In the genomic region with DNA sequence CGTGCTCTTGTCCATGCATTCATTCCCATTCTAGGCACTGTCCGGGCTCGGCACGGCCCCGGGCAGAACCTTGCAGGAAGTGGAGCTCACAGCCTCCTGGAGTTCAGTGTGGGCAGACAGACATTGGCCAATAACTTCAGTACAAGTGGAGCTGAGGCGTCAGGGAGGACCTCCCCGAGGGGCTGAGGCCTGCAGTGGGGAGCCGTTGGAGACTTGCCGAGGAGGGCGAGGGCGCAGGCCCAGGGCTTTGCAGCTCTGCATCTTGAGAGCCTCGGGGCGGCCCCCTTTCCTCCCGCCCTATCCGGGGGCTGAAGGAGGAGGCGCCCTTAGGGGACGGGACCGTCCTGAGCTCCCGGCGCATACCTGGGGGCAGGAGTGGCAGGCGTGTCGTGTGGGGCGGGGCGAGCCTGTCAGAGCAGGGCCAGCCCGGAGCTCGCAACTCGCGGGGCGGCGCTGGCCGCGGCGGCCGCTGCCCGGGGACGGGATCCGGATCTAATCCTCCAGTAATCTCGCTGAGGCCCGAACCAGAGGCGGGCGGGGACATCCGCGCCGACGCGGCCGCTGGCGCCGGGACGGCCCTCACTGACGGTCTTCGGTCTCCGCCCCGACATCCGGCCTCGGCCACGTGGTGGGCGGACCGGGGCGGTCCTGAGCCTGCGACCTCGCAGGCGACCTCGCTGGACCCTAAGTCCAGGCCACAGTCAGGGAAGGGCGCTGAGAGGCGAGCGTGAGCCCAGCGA, we compare ENCODE assay signal across 1 cellular context.
TF ChIP-seq lines count a peak whose summit lies in the region.

Gene ACY1, plus strand, starts transcription at position 698 of the 740 bp plus-strand sequence. CDS start 530 bp downstream, outside the sequence.

TF ChIP-seq in WTC11, 78 proteins besides CTCF, POLR2A, EP300 and RAD21 (continued from another document and continues in another):
- TF ChIP-seq, protein P1, sequence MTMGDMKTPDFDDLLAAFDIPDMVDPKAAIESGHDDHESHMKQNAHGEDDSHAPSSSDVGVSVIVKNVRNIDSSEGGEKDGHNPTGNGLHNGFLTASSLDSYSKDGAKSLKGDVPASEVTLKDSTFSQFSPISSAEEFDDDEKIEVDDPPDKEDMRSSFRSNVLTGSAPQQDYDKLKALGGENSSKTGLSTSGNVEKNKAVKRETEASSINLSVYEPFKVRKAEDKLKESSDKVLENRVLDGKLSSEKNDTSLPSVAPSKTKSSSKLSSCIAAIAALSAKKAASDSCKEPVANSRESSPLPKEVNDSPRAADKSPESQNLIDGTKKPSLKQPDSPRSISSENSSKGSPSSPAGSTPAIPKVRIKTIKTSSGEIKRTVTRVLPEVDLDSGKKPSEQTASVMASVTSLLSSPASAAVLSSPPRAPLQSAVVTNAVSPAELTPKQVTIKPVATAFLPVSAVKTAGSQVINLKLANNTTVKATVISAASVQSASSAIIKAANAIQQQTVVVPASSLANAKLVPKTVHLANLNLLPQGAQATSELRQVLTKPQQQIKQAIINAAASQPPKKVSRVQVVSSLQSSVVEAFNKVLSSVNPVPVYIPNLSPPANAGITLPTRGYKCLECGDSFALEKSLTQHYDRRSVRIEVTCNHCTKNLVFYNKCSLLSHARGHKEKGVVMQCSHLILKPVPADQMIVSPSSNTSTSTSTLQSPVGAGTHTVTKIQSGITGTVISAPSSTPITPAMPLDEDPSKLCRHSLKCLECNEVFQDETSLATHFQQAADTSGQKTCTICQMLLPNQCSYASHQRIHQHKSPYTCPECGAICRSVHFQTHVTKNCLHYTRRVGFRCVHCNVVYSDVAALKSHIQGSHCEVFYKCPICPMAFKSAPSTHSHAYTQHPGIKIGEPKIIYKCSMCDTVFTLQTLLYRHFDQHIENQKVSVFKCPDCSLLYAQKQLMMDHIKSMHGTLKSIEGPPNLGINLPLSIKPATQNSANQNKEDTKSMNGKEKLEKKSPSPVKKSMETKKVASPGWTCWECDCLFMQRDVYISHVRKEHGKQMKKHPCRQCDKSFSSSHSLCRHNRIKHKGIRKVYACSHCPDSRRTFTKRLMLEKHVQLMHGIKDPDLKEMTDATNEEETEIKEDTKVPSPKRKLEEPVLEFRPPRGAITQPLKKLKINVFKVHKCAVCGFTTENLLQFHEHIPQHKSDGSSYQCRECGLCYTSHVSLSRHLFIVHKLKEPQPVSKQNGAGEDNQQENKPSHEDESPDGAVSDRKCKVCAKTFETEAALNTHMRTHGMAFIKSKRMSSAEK (CRISPR knock-in tag; IDR thresholded peaks at IDR 0.05; ENCODE audit: borderline replicate concordance), result no peak
- no peak for TF ChIP-seq CBFB (CRISPR knock-in tag; IDR thresholded peaks at IDR 0.05; ENCODE audit: low read depth)
- TF ChIP-seq HMGA2 (CRISPR knock-in tag; IDR thresholded peaks at IDR 0.05), result no peak
- no peak for TF ChIP-seq SMAD4 (CRISPR knock-in tag; IDR thresholded peaks at IDR 0.05)
- no peak for TF ChIP-seq NR2C2 (CRISPR knock-in tag; IDR thresholded peaks at IDR 0.05)
- TF ChIP-seq ESRRA (CRISPR knock-in tag; IDR thresholded peaks at IDR 0.05; ENCODE audit: borderline replicate concordance), result no peak
- TF ChIP-seq ZNF263 (CRISPR knock-in tag; IDR thresholded peaks at IDR 0.05; ENCODE audit: low read depth), result no peak
- peak; percentile 91 for TF ChIP-seq TEAD1 (CRISPR knock-in tag; IDR thresholded peaks at IDR 0.05)
- no peak for TF ChIP-seq NFATC4 (CRISPR knock-in tag; IDR thresholded peaks at IDR 0.05)
- TF ChIP-seq PRDM15 (CRISPR knock-in tag; IDR thresholded peaks at IDR 0.05), result no peak
- TF ChIP-seq GABPB1 (CRISPR knock-in tag; IDR thresholded peaks at IDR 0.05), result peak; percentile 68; the same call in 1 of the 2 replicates
- TF ChIP-seq JAZF1 (CRISPR knock-in tag; IDR thresholded peaks at IDR 0.05), result no peak
- no peak for TF ChIP-seq ERG (CRISPR knock-in tag; IDR thresholded peaks at IDR 0.05)
- no peak for TF ChIP-seq CDX4 (CRISPR knock-in tag; IDR thresholded peaks at IDR 0.05; ENCODE audit: borderline replicate concordance)
- TF ChIP-seq SOX15 (CRISPR knock-in tag; IDR thresholded peaks at IDR 0.05), result no peak
- no peak for TF ChIP-seq NR1H2 (CRISPR knock-in tag; IDR thresholded peaks at IDR 0.05)
- no peak for TF ChIP-seq FOXJ3 (CRISPR knock-in tag; IDR thresholded peaks at IDR 0.05; ENCODE audit: borderline replicate concordance)
- TF ChIP-seq STAT6 (CRISPR knock-in tag; conservative IDR thresholded peaks at IDR 0.05; ENCODE audit: low read depth), result no peak
- TF ChIP-seq ZNF425 (CRISPR knock-in tag; conservative IDR thresholded peaks at IDR 0.05), result no peak
- TF ChIP-seq AFF4 (CRISPR knock-in tag; IDR thresholded peaks at IDR 0.05; ENCODE audit: borderline replicate concordance), result no peak
- no peak for TF ChIP-seq NFYB (CRISPR knock-in tag; conservative IDR thresholded peaks at IDR 0.05; ENCODE audit: low read depth)
- TF ChIP-seq, protein P2, sequence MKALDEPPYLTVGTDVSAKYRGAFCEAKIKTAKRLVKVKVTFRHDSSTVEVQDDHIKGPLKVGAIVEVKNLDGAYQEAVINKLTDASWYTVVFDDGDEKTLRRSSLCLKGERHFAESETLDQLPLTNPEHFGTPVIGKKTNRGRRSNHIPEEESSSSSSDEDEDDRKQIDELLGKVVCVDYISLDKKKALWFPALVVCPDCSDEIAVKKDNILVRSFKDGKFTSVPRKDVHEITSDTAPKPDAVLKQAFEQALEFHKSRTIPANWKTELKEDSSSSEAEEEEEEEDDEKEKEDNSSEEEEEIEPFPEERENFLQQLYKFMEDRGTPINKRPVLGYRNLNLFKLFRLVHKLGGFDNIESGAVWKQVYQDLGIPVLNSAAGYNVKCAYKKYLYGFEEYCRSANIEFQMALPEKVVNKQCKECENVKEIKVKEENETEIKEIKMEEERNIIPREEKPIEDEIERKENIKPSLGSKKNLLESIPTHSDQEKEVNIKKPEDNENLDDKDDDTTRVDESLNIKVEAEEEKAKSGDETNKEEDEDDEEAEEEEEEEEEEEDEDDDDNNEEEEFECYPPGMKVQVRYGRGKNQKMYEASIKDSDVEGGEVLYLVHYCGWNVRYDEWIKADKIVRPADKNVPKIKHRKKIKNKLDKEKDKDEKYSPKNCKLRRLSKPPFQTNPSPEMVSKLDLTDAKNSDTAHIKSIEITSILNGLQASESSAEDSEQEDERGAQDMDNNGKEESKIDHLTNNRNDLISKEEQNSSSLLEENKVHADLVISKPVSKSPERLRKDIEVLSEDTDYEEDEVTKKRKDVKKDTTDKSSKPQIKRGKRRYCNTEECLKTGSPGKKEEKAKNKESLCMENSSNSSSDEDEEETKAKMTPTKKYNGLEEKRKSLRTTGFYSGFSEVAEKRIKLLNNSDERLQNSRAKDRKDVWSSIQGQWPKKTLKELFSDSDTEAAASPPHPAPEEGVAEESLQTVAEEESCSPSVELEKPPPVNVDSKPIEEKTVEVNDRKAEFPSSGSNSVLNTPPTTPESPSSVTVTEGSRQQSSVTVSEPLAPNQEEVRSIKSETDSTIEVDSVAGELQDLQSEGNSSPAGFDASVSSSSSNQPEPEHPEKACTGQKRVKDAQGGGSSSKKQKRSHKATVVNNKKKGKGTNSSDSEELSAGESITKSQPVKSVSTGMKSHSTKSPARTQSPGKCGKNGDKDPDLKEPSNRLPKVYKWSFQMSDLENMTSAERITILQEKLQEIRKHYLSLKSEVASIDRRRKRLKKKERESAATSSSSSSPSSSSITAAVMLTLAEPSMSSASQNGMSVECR (CRISPR knock-in tag; IDR thresholded peaks at IDR 0.05; ENCODE audit: borderline replicate concordance), result peak; percentile 84; the same call in 1 of the 2 replicates
